Comparison of ENCODE assay signal across 13 cellular contexts in genomic region chrX:100687128-100687527, GRCh38.
DNase-seq lines count a peak whose midpoint lies in the region; ATAC-seq and TF ChIP-seq lines count a peak whose summit lies in the region.
"Had no signal": no experiment of that assay in that cellular context is flagged by ENCODE, and none has a peak within 500 bp of the region (broad histone marks: within the 10 kb centered on the region; RNA-seq: fewer than 3 reads in every experiment).

No MANE protein-coding gene starts in this region.

- no peak overlapping the region for H2AFZ ChIP-seq in Loucy (ENCODE audit: low read length)

- H3K79me2 ChIP-seq in Loucy (ENCODE audit: insufficient read depth, low read length): no peaks in the 10 kb centered on the region

- no peaks in the 10 kb centered on the region for H3K9me2 ChIP-seq in Loucy (replicated peaks; ENCODE audit: low read depth, low read length)

- no peaks in the 10 kb centered on the region for H3K36me3 Mint-ChIP-seq in stimulated activated memory B cell treated with anti-CD40 and anti-IgM and Interleukin-4, amounts not matched to agents 10 μg/mL and 1 μg/mL and 100 μg/mL, for 72 hours

- H3K9me3 Mint-ChIP-seq in stimulated activated memory B cell treated with anti-CD40 and anti-IgM and Interleukin-4, amounts not matched to agents 10 μg/mL and 1 μg/mL and 100 μg/mL, for 72 hours: no peaks in the 10 kb centered on the region

- H3K27me3 Mint-ChIP-seq in stimulated activated memory B cell treated with anti-CD40 and anti-IgM and Interleukin-4, amounts not matched to agents 10 μg/mL and 1 μg/mL and 100 μg/mL, for 72 hours: no peaks in the 10 kb centered on the region

- no peaks in the 10 kb centered on the region for H3K9me3 ChIP-seq in Loucy (ENCODE audit: insufficient read depth, low read depth, low read length)

- no peaks in the 10 kb centered on the region for H4K20me1 ChIP-seq in Loucy (ENCODE audit: insufficient read depth, low read length, poor library complexity, severe bottlenecking)

- H3F3A ChIP-seq in Loucy (ENCODE audit: low read depth): no peaks in the 10 kb centered on the region

- H3K36me3 ChIP-seq in Loucy (ENCODE audit: insufficient read depth, low read length): no peaks in the 10 kb centered on the region

- peak overlapping the region; percentile 18 for H3K27ac Mint-ChIP-seq in stimulated activated memory B cell treated with anti-CD40 and anti-IgM and Interleukin-4, amounts not matched to agents 10 μg/mL and 1 μg/mL and 100 μg/mL, for 72 hours

- H3K9ac ChIP-seq in Loucy (ENCODE audit: low read depth, low read length, poor library complexity, severe bottlenecking): peak overlapping the region; percentile 32

- H3K4me2 ChIP-seq in Loucy (ENCODE audit: low read depth, low read length, poor library complexity, severe bottlenecking): no peak overlapping the region

- TF ChIP-seq CTCF in Loucy (conservative IDR thresholded peaks at IDR 0.05; ENCODE audit: low read length): no peak

- peak; percentile 48 for DNase-seq in activated CD8-positive, alpha-beta memory T cell treated with anti-CD3 and anti-CD28 coated beads, Interleukin-2, amount 50 U/mL, for 48 hours
- DNase-seq in activated CD8-positive, alpha-beta memory T cell treated with anti-CD3 and anti-CD28 coated beads, Interleukin-2, amount 50 U/mL, for 4 hours: no peak
- no peak for DNase-seq in NCI-H128 (lab: John Stamatoyannopoulos, UW; ENCODE audit: unreplicated experiment)
- DNase-seq: activated effector memory CD4-positive, alpha-beta T cell treated with Interleukin-2 at 50 U/mL for 16 hours; NCI-H774; stimulated activated naive CD4-positive, alpha-beta T cell treated with Interleukin-2 at 50 U/mL for 16 hours; T-helper 2 cell had no signal

- peaks cover 14% of the 10 kb centered on the region for H3K4me1 ChIP-seq in Loucy (ENCODE audit: insufficient read depth, low read length, poor library complexity, severe bottlenecking)

- H3K4me1 Mint-ChIP-seq in stimulated activated memory B cell treated with anti-CD40 and anti-IgM and Interleukin-4, amounts not matched to agents 10 μg/mL and 1 μg/mL and 100 μg/mL, for 72 hours: peaks cover 17% of the 10 kb centered on the region

- no peak overlapping the region for H3K4me3 Mint-ChIP-seq in stimulated activated memory B cell treated with anti-CD40 and anti-IgM and Interleukin-4, amounts not matched to agents 10 μg/mL and 1 μg/mL and 100 μg/mL, for 72 hours

- no peak overlapping the region for H3K4me3 ChIP-seq in Loucy (ENCODE audit: low read length, poor library complexity, severe bottlenecking)

- no peaks in the 10 kb centered on the region for H3K27me3 ChIP-seq in Loucy (ENCODE audit: insufficient read depth, low read length, poor library complexity, severe bottlenecking)

- ATAC-seq in HG02642 (IDR thresholded peaks at IDR 0.05; ENCODE audit: poor library complexity, unreplicated experiment): peak; percentile 45
- ATAC-seq in stimulated activated memory B cell treated with anti-CD40 and anti-IgM and Interleukin-4, amounts not matched to agents 10 μg/mL and 1 μg/mL and 100 μg/mL, for 72 hours: peak; percentile 34
- no peak for ATAC-seq in HG03457 (IDR thresholded peaks at IDR 0.05; ENCODE audit: unreplicated experiment)
- ATAC-seq in HG03460 (IDR thresholded peaks at IDR 0.05; ENCODE audit: unreplicated experiment): no peak
- ATAC-seq: HCT116 had no signal

Comparison
In these comparisons a context has a peak if more than half of its experiments do, and no peak if none do; other contexts are left out.
1. ATAC-seq: peak in HG02642 (single experiment) and stimulated activated memory B cell treated with anti-CD40 and anti-IgM and Interleukin-4, amounts not matched to agents 10 μg/mL and 1 μg/mL and 100 μg/mL, for 72 hours (single experiment); none in HG03457 (single experiment) and HG03460 (single experiment).